8 cellular contexts compared by ENCODE assay signal in genomic region chr5:141635646-141636045, GRCh38. TPM values are rescaled to one million over a fixed set of nuclear protein-coding genes. Genes with fewer than 3 reads are reported as not detected.
A peak's percentile ranks its signal among the peaks of the same experiment; 100 is the strongest.
DNase-seq lines count a peak whose midpoint lies in the region; ATAC-seq and TF ChIP-seq lines count a peak whose summit lies in the region.

No MANE protein-coding gene starts in this region.

- no peak overlapping the region for H2AFZ ChIP-seq in OCI-LY1 (ENCODE audit: low read length)

- DNase-seq in CD4-positive, CD25-positive, alpha-beta regulatory T cell, result no peak
- DNase-seq in effector memory CD8-positive, alpha-beta T cell, result no peak
- DNase-seq in SKM-1 (lab: John Stamatoyannopoulos, UW; ENCODE audit: unreplicated experiment), result no peak
- no peak for DNase-seq in C1 segment of cervical spinal cord (lab: John Stamatoyannopoulos, UW)
- no peak for DNase-seq in effector CD4-positive, alpha-beta T cell

- peak overlapping the region; percentile 94 to 99 (median 97) for H3K4me3 Mint-ChIP-seq in CD4-positive, CD25-positive, alpha-beta regulatory T cell
- H3K4me3 Mint-ChIP-seq in effector memory CD8-positive, alpha-beta T cell, result peak overlapping the region; percentile 88 to 89

- no peaks in the 10 kb centered on the region for H3F3A ChIP-seq in OCI-LY1 (ENCODE audit: insufficient read depth, low read length)

- H3K79me2 ChIP-seq in OCI-LY1 (ENCODE audit: insufficient read depth, low read length), result peaks cover 32% of the 10 kb centered on the region

- H3K9ac ChIP-seq in OCI-LY1 (ENCODE audit: low read length), result peak overlapping the region; percentile 90

- H3K4me1 ChIP-seq in CD4-positive, CD25-positive, alpha-beta regulatory T cell (ENCODE audit: control insufficient read depth, insufficient read depth, low read length, poor library complexity, severe bottlenecking), result peaks cover 53% of the 10 kb centered on the region
- H3K4me1 ChIP-seq in OCI-LY1 (ENCODE audit: insufficient read depth, low read length, severe bottlenecking), result peaks cover 35% of the 10 kb centered on the region
- peaks cover 25 to 27% of the 10 kb centered on the region in 2 experiments for H3K4me1 ChIP-seq in neutrophil (ENCODE audit: control insufficient read depth in 1 of 2, insufficient read depth in 1 of 2, low read depth in 1 of 2, low read length in 1 of 2)

- H3K9me3 ChIP-seq in CD4-positive, CD25-positive, alpha-beta regulatory T cell (ENCODE audit: control insufficient read depth in 2 of 2, low read length in 2 of 2), result no peaks in the 10 kb centered on the region
- H3K9me3 ChIP-seq in OCI-LY1 (ENCODE audit: low read length) (no peaks in the 10 kb centered on the region), neutrophil (no peaks in the 10 kb centered on the region)

- no peaks in the 10 kb centered on the region for H3K27me3 Mint-ChIP-seq in CD4-positive, CD25-positive, alpha-beta regulatory T cell
- H3K27me3 Mint-ChIP-seq in effector memory CD8-positive, alpha-beta T cell, result no peaks in the 10 kb centered on the region

- ATAC-seq in CD4-positive, CD25-positive, alpha-beta regulatory T cell (ENCODE audit: low read depth in 2 of 2), result no peak
- no peak for ATAC-seq in effector memory CD8-positive, alpha-beta T cell (replicated peaks)
- no peak for ATAC-seq in GM19397 (IDR thresholded peaks at IDR 0.05; ENCODE audit: unreplicated experiment)

- peak overlapping the region in 2 of 3 donors; percentile 91 to 96 for H3K27ac Mint-ChIP-seq in CD4-positive, CD25-positive, alpha-beta regulatory T cell
- H3K27ac Mint-ChIP-seq in effector memory CD8-positive, alpha-beta T cell, result peak overlapping the region; percentile 63 to 79

- peaks cover 0 to 2% (median 0%) of the 10 kb centered on the region in 7 donors for H3K9me3 Mint-ChIP-seq in CD4-positive, CD25-positive, alpha-beta regulatory T cell
- H3K9me3 Mint-ChIP-seq in effector memory CD8-positive, alpha-beta T cell, result no peaks in the 10 kb centered on the region

- peaks cover 24 to 50% (median 37%) of the 10 kb centered on the region in 4 donors for H3K4me1 Mint-ChIP-seq in CD4-positive, CD25-positive, alpha-beta regulatory T cell
- peaks cover 25 to 28% of the 10 kb centered on the region in 2 donors for H3K4me1 Mint-ChIP-seq in effector memory CD8-positive, alpha-beta T cell (ENCODE audit: low read depth in 2 of 2)

- TF ChIP-seq CTCF in OCI-LY1 (IDR thresholded peaks at IDR 0.05; ENCODE audit: low read length), result no peak
- no peak for TF ChIP-seq CTCF in neutrophil (IDR thresholded peaks at IDR 0.05)

- H3K36me3 ChIP-seq in CD4-positive, CD25-positive, alpha-beta regulatory T cell (ENCODE audit: control insufficient read depth, insufficient read depth, low read length), result peaks cover 7% of the 10 kb centered on the region
- H3K36me3 ChIP-seq in OCI-LY1 (ENCODE audit: insufficient read depth, low read length), result peaks cover 43% of the 10 kb centered on the region
- peaks cover 18% of the 10 kb centered on the region for H3K36me3 ChIP-seq in neutrophil

- H4K20me1 ChIP-seq in OCI-LY1 (ENCODE audit: insufficient read depth, low read length), result no peaks in the 10 kb centered on the region

- no peaks in the 10 kb centered on the region for H3K9me2 ChIP-seq in OCI-LY1 (ENCODE audit: low read depth, low read length)

- no peaks in the 10 kb centered on the region for H3K27me3 ChIP-seq in CD4-positive, CD25-positive, alpha-beta regulatory T cell (ENCODE audit: control insufficient read depth, insufficient read depth, low read length)
- H3K27me3 ChIP-seq in OCI-LY1 (ENCODE audit: insufficient read depth, low read length) (no peaks in the 10 kb centered on the region), neutrophil (peaks cover 15% of the 10 kb centered on the region)

- H3K27ac ChIP-seq in CD4-positive, CD25-positive, alpha-beta regulatory T cell (ENCODE audit: insufficient read depth, low read length, poor library complexity, severe bottlenecking), result no peak overlapping the region
- no peak overlapping the region for H3K27ac ChIP-seq in OCI-LY1 (ENCODE audit: low read depth, low read length, poor library complexity, severe bottlenecking)
- H3K27ac ChIP-seq in neutrophil, result no peak overlapping the region

- H3K4me2 ChIP-seq in OCI-LY1 (ENCODE audit: low read length), result peak overlapping the region; percentile 93

- peak overlapping the region; percentile 88 for H3K4me3 ChIP-seq in CD4-positive, CD25-positive, alpha-beta regulatory T cell (ENCODE audit: low read depth, low read length)
- H3K4me3 ChIP-seq in OCI-LY1 (ENCODE audit: low read depth, low read length, poor library complexity, severe bottlenecking) (peak overlapping the region; percentile 94), neutrophil (ENCODE audit: low read depth in 1 of 2, low read length in 1 of 2) (peak overlapping the region; percentile 81 to 99)

- peaks cover 6% of the 10 kb centered on the region for H3K36me3 Mint-ChIP-seq in CD4-positive, CD25-positive, alpha-beta regulatory T cell
- H3K36me3 Mint-ChIP-seq in effector memory CD8-positive, alpha-beta T cell (ENCODE audit: insufficient read depth), result peaks cover 21% of the 10 kb centered on the region

RNA-seq across cellular contexts. Expression of gene HDAC3, which starts 1.0 kb away (rescaled TPM):
- 83.9 TPM for total RNA-seq in CD4-positive, CD25-positive, alpha-beta regulatory T cell
- polyA plus RNA-seq in CD4-positive, CD25-positive, alpha-beta regulatory T cell, result 100 to 1,000 TPM in 1 of 4 donors, 10 to 100 TPM in 3; 94.0 to 102 (median 96.1) TPM

RNA-seq across cellular contexts. Expression of gene RELL2, which starts 1.2 kb away (rescaled TPM):
- 20.5 TPM for total RNA-seq in CD4-positive, CD25-positive, alpha-beta regulatory T cell
- polyA plus RNA-seq in CD4-positive, CD25-positive, alpha-beta regulatory T cell, result 1 to 10 TPM; 2.4 to 5.5 (median 3.5) TPM

RNA-seq across cellular contexts. Expression of gene FCHSD1, which starts 15.6 kb away (rescaled TPM):
- 115 TPM for total RNA-seq in CD4-positive, CD25-positive, alpha-beta regulatory T cell
- 10 to 100 TPM in 1 of 4 donors, 1 to 10 TPM in 3; 7.7 to 16.0 (median 8.2) TPM for polyA plus RNA-seq in CD4-positive, CD25-positive, alpha-beta regulatory T cell

RNA-seq across cellular contexts. Expression of gene DIAPH1, which starts 16.8 kb away (rescaled TPM):
- 287 TPM for total RNA-seq in CD4-positive, CD25-positive, alpha-beta regulatory T cell
- 100 to 1,000 TPM in 1 of 4 donors, 10 to 100 TPM in 3; 86.1 to 105 (median 90.7) TPM for polyA plus RNA-seq in CD4-positive, CD25-positive, alpha-beta regulatory T cell

RNA-seq across cellular contexts. Expression of gene ARAP3, which starts 46.4 kb away (rescaled TPM):
- total RNA-seq in CD4-positive, CD25-positive, alpha-beta regulatory T cell, result 6.1 TPM
- 1 to 10 TPM in 1 of 4 donors, under 1 TPM in 2, not detected in 1; 0.25 to 1.3 (median 0.30) TPM for polyA plus RNA-seq in CD4-positive, CD25-positive, alpha-beta regulatory T cell
